In the genomic region with DNA sequence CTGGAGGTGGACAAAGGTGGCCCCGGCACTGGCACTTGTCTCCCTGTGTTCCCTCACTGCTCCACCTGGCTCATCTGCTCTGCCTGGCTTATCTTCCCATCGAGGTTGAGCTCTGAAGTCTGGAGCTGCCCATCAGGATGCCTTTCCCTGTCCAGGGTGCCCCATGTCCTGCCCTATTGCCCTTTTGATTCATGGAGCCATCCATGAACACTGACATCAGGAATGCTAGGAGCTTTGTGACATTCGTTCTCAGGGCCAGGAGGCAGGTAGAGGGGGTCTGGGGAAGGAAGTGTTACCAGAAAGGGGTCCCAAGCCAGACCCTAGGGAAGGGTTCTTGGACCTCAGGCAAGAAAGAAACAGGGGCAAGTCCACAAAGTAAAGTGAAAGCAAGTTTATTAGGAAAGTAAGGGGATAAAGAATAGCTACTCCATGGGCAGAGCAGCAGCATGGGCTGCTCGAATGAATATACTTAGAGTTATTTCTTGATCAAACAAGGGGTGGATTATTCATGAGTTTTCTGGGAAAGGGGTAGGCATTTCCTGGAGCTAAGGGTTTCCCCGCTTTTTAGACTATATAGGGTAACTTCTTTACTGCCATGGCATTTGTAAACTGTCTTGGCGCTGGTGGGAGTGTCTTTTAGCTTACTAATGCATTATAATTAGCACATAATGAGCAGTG, we compare ENCODE assay signal across 20 cellular contexts. TPM values are rescaled to one million over a fixed set of nuclear protein-coding genes. Genes with fewer than 3 reads are reported as not detected.
A peak's percentile ranks its signal among the peaks of the same experiment; 100 is the strongest.
DNase-seq lines count a peak whose midpoint lies in the region; ATAC-seq, FAIRE-seq and TF ChIP-seq lines count a peak whose summit lies in the region.
"Had no signal": no experiment of that assay in that cellular context is flagged by ENCODE, and none has a peak within 500 bp of the region (broad histone marks: within the 10 kb centered on the region; RNA-seq: fewer than 3 reads in every experiment).

No MANE protein-coding gene starts in this region.

- no peak overlapping the region for H2AFZ ChIP-seq in K562 (ENCODE audit: low read depth, low read length)

- no TSS peak for BruUV-seq in K562 (replicated peaks; lab: Mats Ljungman, UMichigan)
- no TSS peak for BruUV-seq in A673 (replicated peaks; lab: Mats Ljungman, UMichigan)

- H3K9me1 ChIP-seq in K562 (ENCODE audit: control insufficient read depth, insufficient read depth, low read length) = no peaks in the 10 kb centered on the region

- no peak for TF ChIP-seq RAD21 in K562 (CRISPR knock-in tag; conservative IDR thresholded peaks at IDR 0.05 in 1 of 2, IDR thresholded peaks at IDR 0.05 in 1 of 2)

- no peak for ATAC-seq in K562
- no peak for ATAC-seq in thoracic aorta (ENCODE audit: insufficient number of reproducible peaks, low FRiP score, low read depth)
- ATAC-seq in HG03045 (IDR thresholded peaks at IDR 0.05; ENCODE audit: unreplicated experiment) = no peak
- no peak for ATAC-seq in GM18519 (IDR thresholded peaks at IDR 0.05; ENCODE audit: low FRiP score, unreplicated experiment)
- ATAC-seq: psoas muscle had no signal

- H3K27ac ChIP-seq in K562 (ENCODE audit: extremely low read depth, low read depth, low read length) (no peak overlapping the region), muscle layer of colon (ENCODE audit: low read depth, low read length) (peak overlapping the region; percentile 45), thoracic aorta (peak overlapping the region; percentile 40 to 66), A673 (ENCODE audit: low read depth, low read length, poor library complexity, severe bottlenecking) (no peak overlapping the region)
- H3K27ac ChIP-seq: psoas muscle had no signal

- FAIRE-seq in GM12891 (lab: Jason Lieb, UNC) (peak; percentile 20), K562 (lab: Jason Lieb, UNC) (no peak)
- FAIRE-seq: small intestine, TTC549 had no signal

- no peaks in the 10 kb centered on the region for H4K20me1 ChIP-seq in K562 (replicated peaks; ENCODE audit: control insufficient read depth, insufficient read depth, low read length)

- H3K9me3 ChIP-seq in K562 (replicated peaks; ENCODE audit: control insufficient read depth, insufficient read depth, low read depth, low read length) (no peaks in the 10 kb centered on the region), muscle layer of colon (ENCODE audit: low read length) (no peaks in the 10 kb centered on the region), thoracic aorta (no peaks in the 10 kb centered on the region), A673 (ENCODE audit: low read depth, low read length, poor library complexity, severe bottlenecking) (no peaks in the 10 kb centered on the region)
- H3K9me3 ChIP-seq: psoas muscle had no signal

- TF ChIP-seq POLR2A in GM12891 (IDR thresholded peaks at IDR 0.05; ENCODE audit: low read depth, low read length) (no peak), K562 (conservative IDR thresholded peaks at IDR 0.05) (no peak)

- H3K4me2 ChIP-seq in K562 (ENCODE audit: insufficient read depth, low read length) = no peak overlapping the region

- no peaks in the 10 kb centered on the region for H3K4me1 ChIP-seq in K562 (replicated peaks in 1 of 2; ENCODE audit: control insufficient read depth in 2 of 2, insufficient read depth in 2 of 2, low read length in 2 of 2)
- peaks cover 25% of the 10 kb centered on the region for H3K4me1 ChIP-seq in muscle layer of colon (ENCODE audit: insufficient read depth, low read length)
- H3K4me1 ChIP-seq in thoracic aorta (ENCODE audit: control insufficient read depth in 1 of 2, low read depth in 2 of 2) = peaks cover 28 to 62% of the 10 kb centered on the region in 2 donors
- no peaks in the 10 kb centered on the region for H3K4me1 ChIP-seq in A673 (ENCODE audit: insufficient read depth, low read length, poor library complexity, severe bottlenecking)
- H3K4me1 ChIP-seq: psoas muscle had no signal

- CTCF ChIA-PET in K562 (lab: Yijun Ruan, JAX; ENCODE audit: low intra/inter-chr PET ratio) (no interaction called here), A673 (lab: Charles Lee) (no interaction called here)

- no peak for DNase-seq in GM12891 (ENCODE audit: insufficient read length, low spot score)
- DNase-seq in K562 (ENCODE audit: extremely low read depth in 1 of 4, low spot score in 3 of 4) = no peak
- no peak for DNase-seq in thoracic aorta (ENCODE audit: low spot score)
- DNase-seq in NCI-H345 (lab: John Stamatoyannopoulos, UW) = no peak
- no peak for DNase-seq in A673 (ENCODE audit: low spot score)
- DNase-seq: activated CD4-positive, alpha-beta T cell treated with anti-CD3 and anti-CD28 coated beads, Interleukin-2, amount 50 U/mL, for 1 hour; activated naive CD4-positive, alpha-beta T cell; activated T-cell treated with anti-CD3 and anti-CD28 coated beads for 4 hours; DMS79 treated with DMSO at 0.1 percent for 48 hours; NCI-H1048; NCI-H2029 treated with DMSO at 0.1 percent for 48 hours; NCI-H510A treated with DMSO at 0.1 percent for 48 hours; small intestine; stimulated activated CD4-positive, alpha-beta T cell treated with anti-CD3 and anti-CD28 coated beads, Interleukin-4, amount 100 ng/mL, for 1 hour had no signal

- H3K36me3 ChIP-seq in K562 (ENCODE audit: control insufficient read depth, insufficient read depth, low read length) (no peaks in the 10 kb centered on the region), muscle layer of colon (ENCODE audit: insufficient read depth, low read length) (peaks cover 32% of the 10 kb centered on the region), thoracic aorta (no peaks in the 10 kb centered on the region), A673 (ENCODE audit: insufficient read depth, low read length, poor library complexity, severe bottlenecking) (no peaks in the 10 kb centered on the region)

- in situ Hi-C loops in K562 (cut with MboI) = no loop called here

- 1% methylated on average over 6 of the region's 6 CpGs for WGBS in K562 (ENCODE audit: insufficient coverage, low coverage, missing lambda C conversion rate)

- H3K9ac ChIP-seq in K562 (ENCODE audit: insufficient read depth in 1 of 2, low read depth in 2 of 2, low read length in 2 of 2) (no peak overlapping the region), muscle layer of colon (ENCODE audit: low read length) (no peak overlapping the region)

- TF ChIP-seq CTCF in K562 (IDR thresholded peaks at IDR 0.05 in 2 of 3, conservative IDR thresholded peaks at IDR 0.05 in 1 of 3; ENCODE audit: insufficient read depth in 2 of 3, low read depth in 1 of 3, low read length in 3 of 3) = no peak
- no peak for TF ChIP-seq CTCF in thoracic aorta (IDR thresholded peaks at IDR 0.05)
- no peak for TF ChIP-seq CTCF in A673 (conservative IDR thresholded peaks at IDR 0.05; ENCODE audit: low read depth, low read length)

- TF ChIP-seq EP300 in K562 (IDR thresholded peaks at IDR 0.05; ENCODE audit: low read length) = no peak

- intact Hi-C loops in K562 (cut with micrococcal nuclease) (no loop called here), A673 (cut with micrococcal nuclease; ENCODE audit: unreplicated experiment) (no loop called here)

- no peaks in the 10 kb centered on the region for H3K79me2 ChIP-seq in K562 (ENCODE audit: control insufficient read depth, insufficient read depth, low read length)

- POLR2A ChIA-PET in K562 (lab: Yijun Ruan, JAX) = interaction anchor here (0.8 to 1.1 kb wide), 2 partner anchors 16 to 20 kb away, joined by 4 read pairs; no protein-coding TSS in a partner anchor
- POLR2A ChIA-PET in A673 (lab: Charles Lee; ENCODE audit: low non-redundant PET) = no interaction called here

- H3K27me3 ChIP-seq in K562 (ENCODE audit: control insufficient read depth in 2 of 2, insufficient read depth in 2 of 2, low read length in 2 of 2) = peaks cover 0 to 4% of the 10 kb centered on the region in 2 experiments; a peak in 1 of 5 replicates
- H3K27me3 ChIP-seq in muscle layer of colon (ENCODE audit: control insufficient read depth in 1 of 2, insufficient read depth in 2 of 2, low read length in 2 of 2) = no peaks in the 10 kb centered on the region
- no peaks in the 10 kb centered on the region for H3K27me3 ChIP-seq in thoracic aorta (replicated peaks; ENCODE audit: insufficient read depth)
- no peaks in the 10 kb centered on the region for H3K27me3 ChIP-seq in A673 (replicated peaks; ENCODE audit: insufficient read depth, low read depth, low read length, poor library complexity)

- no peak overlapping the region for H3K4me3 ChIP-seq in K562
- H3K4me3 ChIP-seq in muscle layer of colon (ENCODE audit: low read depth in 1 of 2, low read length in 2 of 2) = no peak overlapping the region
- no peak overlapping the region for H3K4me3 ChIP-seq in thoracic aorta
- no peak overlapping the region for H3K4me3 ChIP-seq in A673 (ENCODE audit: low read depth, low read length, poor library complexity, severe bottlenecking)
- H3K4me3 ChIP-seq: lung, psoas muscle had no signal

TF ChIP-seq in GM12891, 5 proteins besides CTCF, POLR2A, EP300 and RAD21 (continues in another document):
- TF ChIP-seq POLR2AphosphoS5 (IDR thresholded peaks at IDR 0.05; ENCODE audit: low read depth, low read length) (no peak), POU2F2 (IDR thresholded peaks at IDR 0.05; ENCODE audit: low read depth, low read length) (no peak), SPI1 (IDR thresholded peaks at IDR 0.05; ENCODE audit: low read depth, low read length) (no peak)

TF ChIP-seq in K562, 482 proteins besides CTCF, POLR2A, EP300 and RAD21:
- 0 out of 2 replicates have a peak, but pooled peaks have one; percentile 2 for TF ChIP-seq MAFG (tag; conservative IDR thresholded peaks at IDR 0.05)
- no peak for TF ChIP-seq SOX6 (IDR thresholded peaks at IDR 0.05)

RNA-seq across cellular contexts. Expression of a gene that starts 51.6 kb away (rescaled TPM):
- 7.6 TPM for polyA plus RNA-seq in GM12891 (2012; ENCODE audit: low read depth, missing spikeins)
- total RNA-seq in K562 (2011; cell fraction: chromatin; rRNA removed; ENCODE audit: low replicate concordance) = 0.23 TPM in 1 of 2 replicates, not detected in the other
- not detected in 2 replicates for total RNA-seq in K562 (2011; cell fraction: nucleolus; rRNA removed)
- total RNA-seq in K562 (2011; cell fraction: nucleoplasm; rRNA removed) = not detected in 2 replicates
- total RNA-seq in K562 (2014; rRNA removed) (not detected in 2 replicates), K562 (2014; rRNA removed; fragmentation: Illumina TruSeq; extraction: Trizol) (not detected in 2 replicates), K562 (2015; rRNA removed; fragmentation: Illumina TruSeq; extraction: Trizol) (0.07 and 0.34 TPM in 2 replicates), K562 (2021) (0.38 and 0.49 TPM in 2 replicates), thoracic aorta (10 to 100 TPM; 47.4 to 54.2 TPM), A673 (2021) (2.4 and 2.5 TPM in 2 replicates)
- polyA plus RNA-seq in K562 (2011; rRNA removed) (0.01 and 0.61 TPM in 2 replicates), K562 (2014; fragmentation: Illumina TruSeq; extraction: Trizol) (0.09 and 0.10 TPM in 2 replicates), K562 (2014; fragmentation: Nextera tagmentation; extraction: Ambion mirVana) (not detected), K562 (2014; rRNA removed) (0.03 TPM in 1 of 2 replicates, not detected in the other)
- polyA plus RNA-seq in K562 (2011; cell fraction: cytosol; rRNA removed) = 0.07 and 0.38 TPM in 2 replicates
- 0.79 TPM in 1 of 2 replicates, not detected in the other for polyA plus RNA-seq in K562 (2011; cell fraction: nucleus; rRNA removed)
- 0.17 and 0.42 TPM in 2 replicates for polyA plus RNA-seq in K562 (2012)
- 1.4 TPM in 1 of 2 replicates, not detected in the other for polyA minus RNA-seq in K562 (2011; rRNA and poly(A)+ RNA removed)
- 2.4 TPM in 1 of 2 replicates, not detected in the other for polyA minus RNA-seq in K562 (2011; cell fraction: cytosol; rRNA and poly(A)+ RNA removed)
- 2.6 TPM in 1 of 2 replicates, not detected in the other for polyA minus RNA-seq in K562 (2011; cell fraction: nucleus; rRNA and poly(A)+ RNA removed)

Comparison
In these comparisons a context has a peak if more than half of its experiments do, and no peak if none do; other contexts are left out.
1. H3K27ac ChIP-seq: peak in muscle layer of colon (single experiment) and thoracic aorta (2 of 2); none in K562 (single experiment) and A673 (single experiment).
2. RNA of a gene that starts 51.6 kb away (total RNA-seq): 47.4 to 54.2 TPM in thoracic aorta; 2.4 to 2.5 TPM in A673 and 0.07 to 0.49 TPM in K562; every median in the first group is over 10 times any median in the second.